ENCODE assay signal across 24 cellular contexts in the genomic region with DNA sequence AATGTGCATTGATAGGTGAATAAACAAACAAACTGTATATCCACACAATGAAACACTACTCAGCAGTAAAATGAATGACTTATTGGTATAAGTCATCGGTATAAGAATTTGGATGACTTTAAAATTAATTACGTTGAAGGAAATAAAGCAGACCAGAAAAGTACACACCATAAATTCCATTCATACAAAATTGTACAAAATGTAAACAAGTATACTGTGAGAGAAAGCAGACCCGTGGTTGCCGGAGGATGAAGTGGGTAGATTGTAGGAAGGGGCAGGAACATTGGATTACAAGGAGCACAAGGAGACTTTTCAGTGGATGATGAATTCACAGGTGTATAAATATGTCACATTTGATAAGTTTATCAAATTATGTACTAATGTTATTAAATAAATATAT.
A peak's percentile ranks its signal among the peaks of the same experiment; 100 is the strongest.
DNase-seq lines count a peak whose midpoint lies in the region; ATAC-seq, FAIRE-seq and TF ChIP-seq lines count a peak whose summit lies in the region.
"Had no signal": no experiment of that assay in that cellular context is flagged by ENCODE, and none has a peak within 500 bp of the region (broad histone marks: within the 10 kb centered on the region; RNA-seq: fewer than 3 reads in every experiment).

No MANE protein-coding gene starts in this region.

- H3K27ac ChIP-seq in IMR-90 (ENCODE audit: insufficient read depth, low read length) (no peak overlapping the region), sigmoid colon (peak overlapping the region in 1 of 4 donors; percentile 54), Karpas-422 (ENCODE audit: low read length) (no peak overlapping the region)
- H3K27ac ChIP-seq: A549, GM23248 had no signal

- in situ Hi-C loops in IMR-90 (cut with MboI; ENCODE audit: low sequenced_read_pairs), result no loop called here

- intact Hi-C loops in IMR-90 (cut with micrococcal nuclease) (no loop called here), sigmoid colon (cut with DNase I) (no loop called here)

- no peaks in the 10 kb centered on the region for H3K79me2 ChIP-seq in Karpas-422 (ENCODE audit: low read length)

- H3K4ac ChIP-seq in IMR-90 (ENCODE audit: low read depth, low read length), result no peak overlapping the region

- H3K36me3 ChIP-seq in IMR-90 (ENCODE audit: control insufficient read depth, insufficient read depth, low read length), result no peaks in the 10 kb centered on the region
- H3K36me3 ChIP-seq in sigmoid colon, result no peaks in the 10 kb centered on the region
- no peaks in the 10 kb centered on the region for H3K36me3 ChIP-seq in Karpas-422 (ENCODE audit: insufficient read depth, low read length)

- H3K18ac ChIP-seq in IMR-90 (ENCODE audit: low read depth, low read length), result no peak overlapping the region

- H4K8ac ChIP-seq in IMR-90 (ENCODE audit: low read depth in 2 of 2, low read length in 2 of 2), result no peak overlapping the region

- no peak overlapping the region for H2BK120ac ChIP-seq in IMR-90 (ENCODE audit: low read depth, low read length)

- H3K23ac ChIP-seq in IMR-90 (ENCODE audit: low read depth, low read length), result no peak overlapping the region

- TF ChIP-seq CTCF in D721Med (IDR thresholded peaks at IDR 0.05; ENCODE audit: insufficient read depth, missing control alignments), result no peak
- TF ChIP-seq CTCF in IMR-90 (conservative IDR thresholded peaks at IDR 0.05; ENCODE audit: low read depth, low read length), result no peak
- TF ChIP-seq CTCF in fibroblast of villous mesenchyme (IDR thresholded peaks at IDR 0.05; ENCODE audit: insufficient read depth, low read depth, low read length), result no peak
- no peak for TF ChIP-seq CTCF in sigmoid colon (IDR thresholded peaks at IDR 0.05)

- no peak overlapping the region for H2AK5ac ChIP-seq in IMR-90 (ENCODE audit: low read depth, low read length)

- H3K79me1 ChIP-seq in IMR-90 (ENCODE audit: low read depth in 1 of 2, low read length in 2 of 2), result no peaks in the 10 kb centered on the region

- H2BK15ac ChIP-seq in IMR-90 (ENCODE audit: low read depth, low read length), result no peak overlapping the region

- no peak overlapping the region for H3K14ac ChIP-seq in IMR-90 (replicated peaks; ENCODE audit: low read depth, low read length)

- H2BK5ac ChIP-seq in IMR-90 (ENCODE audit: low read depth, low read length, poor library complexity, severe bottlenecking), result no peak overlapping the region

- H4K5ac ChIP-seq in IMR-90 (ENCODE audit: low read depth, low read length), result no peak overlapping the region

- no peak overlapping the region for H2AK9ac ChIP-seq in IMR-90 (replicated peaks; ENCODE audit: low read depth, low read length, poor library complexity)

- H2AFZ ChIP-seq in IMR-90 (replicated peaks; ENCODE audit: low read length, poor library complexity), result no peak overlapping the region
- no peak overlapping the region for H2AFZ ChIP-seq in Karpas-422 (ENCODE audit: low read length)
- H2AFZ ChIP-seq: GM23248 had no signal

- H3K9me2 ChIP-seq in Karpas-422 (replicated peaks; ENCODE audit: insufficient read depth, low read length), result no peaks in the 10 kb centered on the region

- H3K4me2 ChIP-seq in IMR-90 (ENCODE audit: low read depth, low read length), result no peak overlapping the region
- no peak overlapping the region for H3K4me2 ChIP-seq in Karpas-422 (ENCODE audit: low read depth, low read length, poor library complexity, severe bottlenecking)
- H3K4me2 ChIP-seq: A549 had no signal

- no peak for TF ChIP-seq RAD21 in IMR-90 (IDR thresholded peaks at IDR 0.05; ENCODE audit: low read length)

- WGBS in IMR-90 (ENCODE audit: extremely low coverage in 2 of 2, insufficient read length in 1 of 2), 2 experiments, result no CpG with 5 or more reads among the region's 4 CpGs
- WGBS in sigmoid colon, 2 donors, result 17 to 48% methylated on average over 4 of the region's 4 CpGs

- H4K20me1 ChIP-seq in IMR-90 (ENCODE audit: insufficient read depth, low read length) (no peaks in the 10 kb centered on the region), Karpas-422 (ENCODE audit: insufficient read depth, low read depth, low read length) (no peaks in the 10 kb centered on the region)

- H3K9me3 ChIP-seq in IMR-90 (ENCODE audit: control insufficient read depth, insufficient read depth, low read length) (no peaks in the 10 kb centered on the region), sigmoid colon (no peaks in the 10 kb centered on the region), Karpas-422 (ENCODE audit: low read length) (no peaks in the 10 kb centered on the region)
- H3K9me3 ChIP-seq: A549 had no signal

- TF ChIP-seq POLR2A in IMR-90 (IDR thresholded peaks at IDR 0.05; ENCODE audit: low read depth, low read length) (no peak), sigmoid colon (IDR thresholded peaks at IDR 0.05) (no peak)

- H4K91ac ChIP-seq in IMR-90 (ENCODE audit: insufficient read depth, low read depth, low read length), result no peak overlapping the region

- H2BK20ac ChIP-seq in IMR-90 (ENCODE audit: low read depth, low read length), result no peak overlapping the region

- H3K9ac ChIP-seq in IMR-90 (ENCODE audit: low read depth, low read length) (no peak overlapping the region), Karpas-422 (ENCODE audit: low read length) (no peak overlapping the region)
- H3K9ac ChIP-seq: GM23248 had no signal

- H3K9me1 ChIP-seq in IMR-90 (ENCODE audit: insufficient read depth, low read length), result no peaks in the 10 kb centered on the region

- POLR2A ChIA-PET in IMR-90 (lab: Charles Lee; ENCODE audit: unreplicated experiment), result no interaction called here

- no peak for ATAC-seq in IMR-90 (ENCODE audit: low read depth)
- ATAC-seq: A549, GM12878, HCT116 had no signal

- no peak overlapping the region for H3K56ac ChIP-seq in IMR-90 (ENCODE audit: extremely low read depth, insufficient read depth, low read length)

- H3K4me3 ChIP-seq in IMR-90 (ENCODE audit: insufficient read depth, low read depth, low read length) (no peak overlapping the region), fibroblast of villous mesenchyme (ENCODE audit: low read depth, low read length) (no peak overlapping the region), sigmoid colon (no peak overlapping the region), Karpas-422 (ENCODE audit: low read length) (no peak overlapping the region)
- H3K4me3 ChIP-seq: A549, GM12878, GM23248 had no signal

- H3K27me3 ChIP-seq in IMR-90 (ENCODE audit: control insufficient read depth, insufficient read depth, low read length) (no peaks in the 10 kb centered on the region), sigmoid colon (no peaks in the 10 kb centered on the region), Karpas-422 (ENCODE audit: low read length) (no peaks in the 10 kb centered on the region)

- no TSS peak for BruUV-seq in IMR-90 (replicated peaks; lab: Mats Ljungman, UMichigan)

- CTCF ChIA-PET in IMR-90 (lab: Yijun Ruan, JAX), result no interaction called here

- peak; percentile 32 for FAIRE-seq in D721Med (lab: Jason Lieb, UNC)
- FAIRE-seq: A549, GM12878, GM19239, H1 had no signal

- no peaks in the 10 kb centered on the region for H3K4me1 ChIP-seq in IMR-90 (ENCODE audit: control insufficient read depth, insufficient read depth, low read length)
- H3K4me1 ChIP-seq in sigmoid colon, result peaks cover 0 to 46% (median 30%) of the 10 kb centered on the region in 4 donors
- H3K4me1 ChIP-seq in Karpas-422 (ENCODE audit: low read length), result no peaks in the 10 kb centered on the region
- H3K4me1 ChIP-seq: A549 had no signal

- DNase-seq in D721Med (ENCODE audit: insufficient read length, low spot score), result no peak
- DNase-seq in IMR-90, result peak; percentile 3
- DNase-seq in fibroblast of villous mesenchyme (ENCODE audit: low read depth), result peak; percentile 44
- no peak for DNase-seq in sigmoid colon
- DNase-seq in HPDE6-E6E7 (ENCODE audit: extremely low spot score), result no peak
- no peak for DNase-seq in Karpas-422
- DNase-seq in D341Med (ENCODE audit: low spot score), result no peak
- DNase-seq: 8988T; ACHN; C1 segment of cervical spinal cord; Calu3; CD4-positive, alpha-beta memory T cell; COR-L47; DMS 273 treated with DMSO at 0.1 percent for 48 hours; DMS79; EL; GDM1; GM23248; H7 had no signal

- dilution Hi-C loops in IMR-90 (cut with HindIII; ENCODE audit: low sequenced_read_pairs, unreplicated experiment), result no loop called here

- TF ChIP-seq EP300 in sigmoid colon (IDR thresholded peaks at IDR 0.05), result peak in 3 of 4 donors; percentile 25 to 90 (median 78)

TF ChIP-seq in IMR-90, 13 proteins besides CTCF, POLR2A, EP300 and RAD21:
- TF ChIP-seq FOS (IDR thresholded peaks at IDR 0.05; ENCODE audit: low read depth, low read length), result no peak
TF ChIP-seq in IMR-90: peak in this region for 0.

Comparison
In these comparisons a context has a peak if more than half of its experiments do, and no peak if none do; other contexts are left out.
1. DNase-seq: peak in IMR-90 (single experiment) and fibroblast of villous mesenchyme (single experiment); none in D721Med (single experiment), sigmoid colon (single experiment), HPDE6-E6E7 (single experiment), Karpas-422 (single experiment) and D341Med (single experiment).